13 cellular contexts compared by ENCODE assay signal in the genomic region with DNA sequence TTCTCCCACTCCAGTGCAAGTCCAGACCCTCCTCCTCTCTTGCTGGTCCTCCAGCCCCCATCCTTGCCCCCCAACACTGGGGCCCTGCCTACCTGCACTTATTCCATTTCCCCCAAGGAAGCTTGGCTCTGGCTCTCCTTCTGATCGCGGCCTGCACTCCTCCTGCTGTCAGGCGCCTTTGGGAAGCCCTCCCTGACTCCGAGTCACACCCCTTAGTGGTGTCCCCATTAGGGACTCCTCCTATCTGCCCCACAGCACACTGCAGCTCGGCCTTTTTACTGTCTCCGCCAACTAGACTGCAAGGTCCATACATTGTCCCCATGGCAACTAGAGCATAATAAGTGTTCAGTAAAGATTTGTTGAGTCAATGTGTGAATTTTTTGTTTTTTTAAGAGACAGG. TPM values are rescaled to one million over a fixed set of nuclear protein-coding genes. Genes with fewer than 3 reads are reported as not detected.
DNase-seq lines count a peak whose midpoint lies in the region; ATAC-seq and TF ChIP-seq lines count a peak whose summit lies in the region.
"Had no signal": no experiment of that assay in that cellular context is flagged by ENCODE, and none has a peak within 500 bp of the region (broad histone marks: within the 10 kb centered on the region; RNA-seq: fewer than 3 reads in every experiment).

No MANE protein-coding gene starts in this region.

- ATAC-seq in activated CD8-positive, alpha-beta T cell treated with anti-CD3 and anti-CD28 coated beads, Interleukin-2, amount 10 ng/mL, durations not matched to agents 7 days and 5 days = no peak
- no peak for ATAC-seq in stimulated activated naive CD8-positive, alpha-beta T cell treated with anti-CD3 and anti-CD28 coated beads, Interleukin-15, amount 100 ng/mL, for 72 hours

- TF ChIP-seq CTCF in stomach (IDR thresholded peaks at IDR 0.05) = no peak
- TF ChIP-seq CTCF in ovary (IDR thresholded peaks at IDR 0.05) = no peak
- no peak for TF ChIP-seq CTCF in dorsolateral prefrontal cortex (IDR thresholded peaks at IDR 0.05 in 54 of 56, conservative IDR thresholded peaks at IDR 0.05 in 2 of 56; ENCODE audit: low read depth in 1 of 56, partially characterized antibody in 56 of 56)

- no peak for DNase-seq in activated naive CD4-positive, alpha-beta T cell treated with anti-CD3 and anti-CD28 coated beads for 36 hours
- DNase-seq in activated naive CD4-positive, alpha-beta T cell treated with anti-CD3 and anti-CD28 coated beads, Interleukin-2, amount 50 U/mL, for 16 hours = no peak
- DNase-seq in activated CD8-positive, alpha-beta T cell treated with anti-CD3 and anti-CD28 coated beads, Interleukin-2, amount 10 ng/mL, durations not matched to agents 7 days and 5 days = no peak
- DNase-seq in iPS-NIHi11 (ENCODE audit: low spot score) (peak; percentile 45), stomach (no peak), ovary (no peak), dorsolateral prefrontal cortex (no peak)
- no peak for DNase-seq in stimulated activated naive CD8-positive, alpha-beta T cell treated with anti-CD3 and anti-CD28 coated beads, Interleukin-15, amount 100 ng/mL, for 72 hours
- DNase-seq: effector CD4-positive, alpha-beta T cell; left cardiac atrium; PC-9; stimulated activated CD4-positive, alpha-beta T cell treated with anti-CD3 and anti-CD28 coated beads, Interleukin-12 subunit alpha, Interleukin-12 subunit beta, amount 100 ng/mL, for 4 hours had no signal

- no peak for TF ChIP-seq POLR2A in stomach (IDR thresholded peaks at IDR 0.05)
- TF ChIP-seq POLR2A in ovary (IDR thresholded peaks at IDR 0.05) = no peak

- peaks cover 5% of the 10 kb centered on the region for H3K27me3 Mint-ChIP-seq in activated naive CD4-positive, alpha-beta T cell treated with anti-CD3 and anti-CD28 coated beads for 36 hours (ENCODE audit: low read depth)
- H3K27me3 Mint-ChIP-seq in activated CD8-positive, alpha-beta T cell treated with anti-CD3 and anti-CD28 coated beads, Interleukin-2, amount 10 ng/mL, durations not matched to agents 7 days and 5 days (ENCODE audit: low read depth) = peaks cover 13% of the 10 kb centered on the region
- H3K27me3 Mint-ChIP-seq in stimulated activated naive CD8-positive, alpha-beta T cell treated with anti-CD3 and anti-CD28 coated beads, Interleukin-15, amount 100 ng/mL, for 72 hours = peaks cover 17% of the 10 kb centered on the region

- H3K4me1 ChIP-seq in stomach (peaks cover 18 to 39% (median 24%) of the 10 kb centered on the region in 4 donors), ovary (ENCODE audit: insufficient read depth) (no peaks in the 10 kb centered on the region)

- H3K9me3 Mint-ChIP-seq in activated naive CD4-positive, alpha-beta T cell treated with anti-CD3 and anti-CD28 coated beads for 36 hours = no peaks in the 10 kb centered on the region
- H3K9me3 Mint-ChIP-seq in activated CD8-positive, alpha-beta T cell treated with anti-CD3 and anti-CD28 coated beads, Interleukin-2, amount 10 ng/mL, durations not matched to agents 7 days and 5 days (ENCODE audit: insufficient read depth) = no peaks in the 10 kb centered on the region
- no peaks in the 10 kb centered on the region for H3K9me3 Mint-ChIP-seq in stimulated activated naive CD8-positive, alpha-beta T cell treated with anti-CD3 and anti-CD28 coated beads, Interleukin-15, amount 100 ng/mL, for 72 hours

- CTCF ChIA-PET in activated naive CD4-positive, alpha-beta T cell treated with anti-CD3 and anti-CD28 coated beads for 36 hours (lab: Charles Lee) = interaction anchor here (0.6 kb wide), 1 partner anchor 45 kb away, joined by 5 read pairs; no protein-coding TSS in a partner anchor
- CTCF ChIA-PET in activated CD8-positive, alpha-beta T cell treated with anti-CD3 and anti-CD28 coated beads, Interleukin-2, amount 10 ng/mL, durations not matched to agents 7 days and 5 days (lab: Charles Lee) = interaction anchor here (1.5 to 3.0 kb wide), 5 partner anchors 9 to 394 kb away, joined by 4 to 13 read pairs (median 5); no protein-coding TSS in a partner anchor

- H3K36me3 Mint-ChIP-seq in activated naive CD4-positive, alpha-beta T cell treated with anti-CD3 and anti-CD28 coated beads for 36 hours (ENCODE audit: low read depth) = no peaks in the 10 kb centered on the region
- no peaks in the 10 kb centered on the region for H3K36me3 Mint-ChIP-seq in activated CD8-positive, alpha-beta T cell treated with anti-CD3 and anti-CD28 coated beads, Interleukin-2, amount 10 ng/mL, durations not matched to agents 7 days and 5 days (ENCODE audit: low read depth)

- peaks cover 9% of the 10 kb centered on the region for H3K4me1 Mint-ChIP-seq in activated naive CD4-positive, alpha-beta T cell treated with anti-CD3 and anti-CD28 coated beads for 36 hours (ENCODE audit: low read depth)
- H3K4me1 Mint-ChIP-seq in activated CD8-positive, alpha-beta T cell treated with anti-CD3 and anti-CD28 coated beads, Interleukin-2, amount 10 ng/mL, durations not matched to agents 7 days and 5 days (ENCODE audit: low read depth) = peaks cover 15% of the 10 kb centered on the region
- H3K4me1 Mint-ChIP-seq in stimulated activated naive CD8-positive, alpha-beta T cell treated with anti-CD3 and anti-CD28 coated beads, Interleukin-15, amount 100 ng/mL, for 72 hours = peaks cover 18% of the 10 kb centered on the region

- no peak for TF ChIP-seq EP300 in stomach (IDR thresholded peaks at IDR 0.05)
- TF ChIP-seq EP300 in ovary (IDR thresholded peaks at IDR 0.05) = no peak

- POLR2A ChIA-PET in activated CD8-positive, alpha-beta T cell treated with anti-CD3 and anti-CD28 coated beads, Interleukin-2, amount 10 ng/mL, durations not matched to agents 7 days and 5 days (lab: Charles Lee) = no interaction called here

- no peaks in the 10 kb centered on the region for H3K9me3 ChIP-seq in stomach
- H3K9me3 ChIP-seq in ovary = no peaks in the 10 kb centered on the region
- H3K9me3 ChIP-seq: neutrophil had no signal

- intact Hi-C loops in activated naive CD4-positive, alpha-beta T cell treated with anti-CD3 and anti-CD28 coated beads for 36 hours (cut with micrococcal nuclease) = loop anchor here (2.0 kb wide), 1 partner anchor 395 kb away; no protein-coding TSS in a partner anchor
- intact Hi-C loops in stomach (cut with DNase I; ENCODE audit: low total_unique reads) = no loop called here
- intact Hi-C loops in ovary (cut with DNase I) = no loop called here
- intact Hi-C loops in dorsolateral prefrontal cortex (cut with DNase I) = loop anchor here in 1 of 2 donors (5.0 to 10.0 kb wide), 3 partner anchors 138 to 223 kb away; partner anchors contain the start of genes ACVR1B and SCN8A

- H3K27ac ChIP-seq in stomach (no peak overlapping the region), ovary (no peak overlapping the region), dorsolateral prefrontal cortex (peak overlapping the region in 6 of 59 donors; percentile 29 to 78 (median 70))
- H3K27ac ChIP-seq: neutrophil, PC-9 had no signal

- no peak overlapping the region for H3K4me3 ChIP-seq in stomach
- H3K4me3 ChIP-seq in ovary = no peak overlapping the region
- peak overlapping the region in 2 of 59 donors; percentile 72 to 77 for H3K4me3 ChIP-seq in dorsolateral prefrontal cortex
- H3K4me3 ChIP-seq: PC-9 had no signal

- H3K27ac Mint-ChIP-seq in activated naive CD4-positive, alpha-beta T cell treated with anti-CD3 and anti-CD28 coated beads for 36 hours = no peak overlapping the region
- no peak overlapping the region for H3K27ac Mint-ChIP-seq in activated CD8-positive, alpha-beta T cell treated with anti-CD3 and anti-CD28 coated beads, Interleukin-2, amount 10 ng/mL, durations not matched to agents 7 days and 5 days
- peak overlapping the region in 1 of 2 donors; percentile 24 for H3K27ac Mint-ChIP-seq in stimulated activated naive CD8-positive, alpha-beta T cell treated with anti-CD3 and anti-CD28 coated beads, Interleukin-15, amount 100 ng/mL, for 72 hours

- 87 to 93% (median 92%) methylated on average over 6 of the region's 6 CpGs for WGBS in stomach, 5 donors
- WGBS in ovary, 3 donors = 91 to 94% (median 93%) methylated on average over 6 of the region's 6 CpGs

- H3K4me3 Mint-ChIP-seq in activated naive CD4-positive, alpha-beta T cell treated with anti-CD3 and anti-CD28 coated beads for 36 hours = peak overlapping the region; percentile 65
- H3K4me3 Mint-ChIP-seq in activated CD8-positive, alpha-beta T cell treated with anti-CD3 and anti-CD28 coated beads, Interleukin-2, amount 10 ng/mL, durations not matched to agents 7 days and 5 days = peak overlapping the region; percentile 64
- peak overlapping the region; percentile 72 to 77 for H3K4me3 Mint-ChIP-seq in stimulated activated naive CD8-positive, alpha-beta T cell treated with anti-CD3 and anti-CD28 coated beads, Interleukin-15, amount 100 ng/mL, for 72 hours

- no peaks in the 10 kb centered on the region for H3K36me3 ChIP-seq in stomach
- no peaks in the 10 kb centered on the region for H3K36me3 ChIP-seq in ovary
- H3K36me3 ChIP-seq: neutrophil had no signal

- H3K27me3 ChIP-seq in stomach (peaks cover 0 to 59% (median 5%) of the 10 kb centered on the region in 3 donors), ovary (no peaks in the 10 kb centered on the region), dorsolateral prefrontal cortex (no peaks in the 10 kb centered on the region)

RNA-seq across cellular contexts. Expression of gene FIGNL2, which starts 32.9 kb away (rescaled TPM):
- total RNA-seq in activated naive CD4-positive, alpha-beta T cell treated with anti-CD3 and anti-CD28 coated beads for 36 hours = under 1 TPM; 0.25 to 0.36 TPM
- under 1 TPM; 0.32 to 0.37 TPM for total RNA-seq in activated CD8-positive, alpha-beta T cell treated with anti-CD3 and anti-CD28 coated beads, Interleukin-2, amount 10 ng/mL, durations not matched to agents 7 days and 5 days
- total RNA-seq in stomach = 1 to 10 TPM in 1 of 5 donors, under 1 TPM in 2, not detected in 2; under 0.01 to 1.4 (median 0.73) TPM
- polyA plus RNA-seq in stomach = under 1 TPM in 2 of 3 donors, not detected in 1; 0.10 to 0.12 TPM
- total RNA-seq in ovary = under 1 TPM; 0.11 to 0.50 (median 0.33) TPM
- under 1 TPM; 0.18 to 0.22 TPM for polyA plus RNA-seq in ovary
- total RNA-seq in dorsolateral prefrontal cortex = 1 to 10 TPM in 119 of 120 experiments, under 1 TPM in 1; 0.93 to 4.3 (median 2.1) TPM
- total RNA-seq: PC-9 had no signal
